Comparison of ENCODE assay signal across 21 cellular contexts in genomic region chr12:31478425-31478824, GRCh38.
"Had no signal": no experiment of that assay in that cellular context is flagged by ENCODE, and none has a peak within 500 bp of the region (broad histone marks: within the 10 kb centered on the region; RNA-seq: fewer than 3 reads in every experiment).

No MANE protein-coding gene starts in this region.

- ATAC-seq: activated CD4-positive, CD25-positive, alpha-beta regulatory T cell treated with anti-CD3 and anti-CD28 coated beads, Interleukin-2, amount 50 U/mL, for 24 hours; activated CD8-positive, alpha-beta T cell treated with anti-CD3 and anti-CD28 coated beads for 36 hours had no signal

- H3K9me3 ChIP-seq: adrenal gland, SJCRH30, SK-N-SH had no signal

- H3K27me3 Mint-ChIP-seq: activated CD8-positive, alpha-beta T cell treated with anti-CD3 and anti-CD28 coated beads for 36 hours had no signal

- H3K36me3 ChIP-seq: adrenal gland had no signal

- H3K27ac Mint-ChIP-seq: activated CD8-positive, alpha-beta T cell treated with anti-CD3 and anti-CD28 coated beads for 36 hours; activated naive CD8-positive, alpha-beta T cell treated with anti-CD3 and anti-CD28 coated beads, Interleukin-2, amount 10 ng/mL, durations not matched to agents 7 days and 5 days; T-helper 2 cell treated with Interferon-gamma antibody and Interleukin-4, amounts not matched to agents 5 μg/mL and 100 μg/mL, for 36 hours had no signal

- H3K27ac ChIP-seq: adrenal gland, KMS-11, SJCRH30 had no signal

- H3K4me1 Mint-ChIP-seq: activated naive CD8-positive, alpha-beta T cell treated with anti-CD3 and anti-CD28 coated beads, Interleukin-2, amount 10 ng/mL, durations not matched to agents 7 days and 5 days had no signal

- H3K36me3 Mint-ChIP-seq: activated naive CD8-positive, alpha-beta T cell treated with anti-CD3 and anti-CD28 coated beads, Interleukin-2, amount 10 ng/mL, durations not matched to agents 7 days and 5 days had no signal

- H3K4me2 ChIP-seq: KMS-11, SK-N-SH had no signal

- H3K4me3 ChIP-seq: adrenal gland, SJCRH30 had no signal

- H3K9me3 Mint-ChIP-seq: activated CD8-positive, alpha-beta T cell treated with anti-CD3 and anti-CD28 coated beads for 36 hours; activated naive CD8-positive, alpha-beta T cell treated with anti-CD3 and anti-CD28 coated beads, Interleukin-2, amount 10 ng/mL, durations not matched to agents 7 days and 5 days; T-helper 2 cell treated with Interferon-gamma antibody and Interleukin-4, amounts not matched to agents 5 μg/mL and 100 μg/mL, for 36 hours had no signal

- H3K4me1 ChIP-seq: SJCRH30 had no signal

- H3K9ac ChIP-seq: KMS-11, SK-N-SH had no signal

- H3K4me3 Mint-ChIP-seq: activated CD8-positive, alpha-beta T cell treated with anti-CD3 and anti-CD28 coated beads for 36 hours; activated naive CD8-positive, alpha-beta T cell treated with anti-CD3 and anti-CD28 coated beads, Interleukin-2, amount 10 ng/mL, durations not matched to agents 7 days and 5 days; T-helper 2 cell treated with Interferon-gamma antibody and Interleukin-4, amounts not matched to agents 5 μg/mL and 100 μg/mL, for 36 hours had no signal

- H3K27me3 ChIP-seq: adrenal gland, SJCRH30 had no signal

- DNase-seq: activated CD4-positive, alpha-beta T cell treated with anti-CD3 and anti-CD28 coated beads for 4 hours; activated CD8-positive, alpha-beta memory T cell treated with anti-CD3 and anti-CD28 coated beads, Interleukin-2, amount 50 U/mL, for 4 hours; activated CD8-positive, alpha-beta T cell treated with anti-CD3 and anti-CD28 coated beads for 36 hours; activated naive CD4-positive, alpha-beta T cell treated with anti-CD3 and anti-CD28 coated beads, Interleukin-2, amount 50 U/mL, for 16 hours; activated naive CD8-positive, alpha-beta T cell treated with anti-CD3 and anti-CD28 coated beads, Interleukin-2, amount 10 ng/mL, durations not matched to agents 7 days and 5 days; anterior cingulate cortex; caudate nucleus; NCI-H1105; NCI-H1436; NCI-H1694 treated with DMSO at 0.1 percent for 48 hours; NCI-H2029 treated with DMSO at 0.1 percent for 48 hours; NCI-H345; NCI-H510A; NCI-H526 treated with DMSO at 0.1 percent for 48 hours; SJCRH30; SK-N-SH; SW 1271 had no signal
